Comparison of ENCODE assay signal across 24 cellular contexts in genomic region chr7:130868150-130868549, GRCh38.
DNase-seq lines count a peak whose midpoint lies in the region; ATAC-seq and TF ChIP-seq lines count a peak whose summit lies in the region.
"Had no signal": no experiment of that assay in that cellular context is flagged by ENCODE, and none has a peak within 500 bp of the region (broad histone marks: within the 10 kb centered on the region; RNA-seq: fewer than 3 reads in every experiment).

No MANE protein-coding gene starts in this region.

- peaks cover 21 to 73% of the 10 kb centered on the region in 2 experiments for H3K4me1 ChIP-seq in HCT116 (ENCODE audit: control insufficient read depth in 1 of 2, insufficient read depth in 2 of 2, low read length in 2 of 2)

- peaks cover 4% of the 10 kb centered on the region for H3K79me2 ChIP-seq in HCT116 (ENCODE audit: insufficient read depth, low read length)
- H3K79me2 ChIP-seq: hepatocyte had no signal

- BruUV-seq in HCT116 (replicated peaks; lab: Mats Ljungman, UMichigan) (no TSS peak), MCF 10A (replicated peaks; lab: Mats Ljungman, UMichigan) (no TSS peak)

- H3K9ac ChIP-seq in HCT116 (ENCODE audit: low read length), result no peak overlapping the region

- H3K9me3 ChIP-seq in HCT116 (ENCODE audit: control insufficient read depth in 1 of 2, insufficient read depth in 1 of 2, low read depth in 1 of 2, low read length in 2 of 2), result no peaks in the 10 kb centered on the region
- H3K9me3 ChIP-seq: tibial nerve had no signal

- no peak for TF ChIP-seq RAD21 in HCT116 (IDR thresholded peaks at IDR 0.05; ENCODE audit: low read depth)

- no peak overlapping the region for H3K4me3 ChIP-seq in HCT116 (replicated peaks in 1 of 2; ENCODE audit: low read depth in 1 of 2, low read length in 2 of 2)
- H3K4me3 ChIP-seq: cardiac muscle cell, hepatocyte, tibial nerve had no signal

- peaks cover 0 to 49% of the 10 kb centered on the region in 2 experiments; a peak in 2 of 4 replicates for H3K36me3 ChIP-seq in HCT116 (ENCODE audit: control insufficient read depth in 1 of 2, insufficient read depth in 2 of 2, low read length in 2 of 2)
- H3K36me3 ChIP-seq: cardiac muscle cell had no signal

- peaks cover 87% of the 10 kb centered on the region for H3K36me3 Mint-ChIP-seq in activated CD4-positive, alpha-beta memory T cell treated with anti-CD3 and anti-CD28 coated beads for 36 hours
- H3K36me3 Mint-ChIP-seq in activated CD4-positive, alpha-beta memory T cell treated with anti-CD3 and anti-CD28 coated beads, Interleukin-2, amount 10 ng/mL, durations not matched to agents 7 days and 5 days (ENCODE audit: low read depth), result peaks cover 90% of the 10 kb centered on the region
- H3K36me3 Mint-ChIP-seq in MCF 10A (ENCODE audit: insufficient read depth, unreplicated experiment) (peaks cover 96% of the 10 kb centered on the region), endothelial cell (ENCODE audit: low read depth, unreplicated experiment) (no peaks in the 10 kb centered on the region)

- H3K4me1 Mint-ChIP-seq in activated CD4-positive, alpha-beta memory T cell treated with anti-CD3 and anti-CD28 coated beads for 36 hours (ENCODE audit: low read depth), result peaks cover 14% of the 10 kb centered on the region
- peaks cover 4% of the 10 kb centered on the region for H3K4me1 Mint-ChIP-seq in activated CD4-positive, alpha-beta memory T cell treated with anti-CD3 and anti-CD28 coated beads, Interleukin-2, amount 10 ng/mL, durations not matched to agents 7 days and 5 days
- H3K4me1 Mint-ChIP-seq in MCF 10A (ENCODE audit: insufficient read depth, unreplicated experiment) (peaks cover 19% of the 10 kb centered on the region), endothelial cell (ENCODE audit: unreplicated experiment) (no peaks in the 10 kb centered on the region)

- TF ChIP-seq CTCF in HCT116 (IDR thresholded peaks at IDR 0.05 in 2 of 3, conservative IDR thresholded peaks at IDR 0.05 in 1 of 3; ENCODE audit: borderline replicate concordance in 1 of 3, insufficient read depth in 1 of 3, low read depth in 2 of 3, low read length in 2 of 3), result no peak
- TF ChIP-seq CTCF in MCF 10A (IDR thresholded peaks at IDR 0.05; ENCODE audit: unreplicated experiment), result no peak
- TF ChIP-seq CTCF in endothelial cell (IDR thresholded peaks at IDR 0.05; ENCODE audit: unreplicated experiment), result no peak

- H3K4me3 Mint-ChIP-seq in activated CD4-positive, alpha-beta memory T cell treated with anti-CD3 and anti-CD28 coated beads for 36 hours, result no peak overlapping the region
- no peak overlapping the region for H3K4me3 Mint-ChIP-seq in activated CD4-positive, alpha-beta memory T cell treated with anti-CD3 and anti-CD28 coated beads, Interleukin-2, amount 10 ng/mL, durations not matched to agents 7 days and 5 days
- H3K4me3 Mint-ChIP-seq in MCF 10A (ENCODE audit: unreplicated experiment) (no peak overlapping the region), endothelial cell (ENCODE audit: unreplicated experiment) (no peak overlapping the region)

- CTCF ChIA-PET in activated CD4-positive, alpha-beta memory T cell treated with anti-CD3 and anti-CD28 coated beads for 36 hours (lab: Charles Lee), result interaction anchor here (1.1 kb wide), 2 partner anchors 9 to 16 kb away, joined by 3 to 4 read pairs; no protein-coding TSS in a partner anchor
- CTCF ChIA-PET in activated CD4-positive, alpha-beta memory T cell treated with anti-CD3 and anti-CD28 coated beads, Interleukin-2, amount 10 ng/mL, durations not matched to agents 7 days and 5 days (lab: Charles Lee), result no interaction called here
- CTCF ChIA-PET in HCT116 (lab: Charles Lee), result interaction anchor here (1.1 kb wide), 1 partner anchor 72 kb away, joined by 6 read pairs; no protein-coding TSS in a partner anchor
- CTCF ChIA-PET in MCF 10A (lab: Yijun Ruan, JAX), result interaction anchor here (0.7 to 2.1 kb wide), 4 partner anchors 16 to 172 kb away, joined by 3 to 9 read pairs (median 6); no protein-coding TSS in a partner anchor

- H3K9me2 ChIP-seq in HCT116 (ENCODE audit: insufficient read depth), result no peaks in the 10 kb centered on the region

- H2AFZ ChIP-seq in HCT116 (ENCODE audit: low read depth, low read length, poor library complexity, severe bottlenecking), result no peak overlapping the region
- H2AFZ ChIP-seq: hepatocyte had no signal

- no peak for TF ChIP-seq POLR2A in HCT116 (IDR thresholded peaks at IDR 0.05; ENCODE audit: borderline replicate concordance, extremely low read depth, insufficient read depth, insufficient read length)

- DNase-seq in activated CD4-positive, alpha-beta memory T cell treated with anti-CD3 and anti-CD28 coated beads for 36 hours, result no peak
- DNase-seq in activated CD4-positive, alpha-beta memory T cell treated with anti-CD3 and anti-CD28 coated beads, Interleukin-2, amount 10 ng/mL, durations not matched to agents 7 days and 5 days, result no peak
- DNase-seq in HCT116 (ENCODE audit: low read depth, low spot score) (no peak), MCF 10A (ENCODE audit: unreplicated experiment) (no peak), mucosa of gallbladder (ENCODE audit: low spot score) (peak; percentile 87), H4 (ENCODE audit: low spot score) (no peak), OCI-M1 (lab: John Stamatoyannopoulos, UW) (no peak), endothelial cell (ENCODE audit: low spot score) (no peak)
- DNase-seq: activated CD4-positive, alpha-beta T cell treated with anti-CD3 and anti-CD28 coated beads for 4 hours; activated CD8-positive, alpha-beta memory T cell treated with anti-CD3 and anti-CD28 coated beads, Interleukin-2, amount 50 U/mL, for 4 hours; activated gamma-delta T cell treated with Interleukin-2 at 50 U/mL for 16 hours; amygdala; dermis blood vessel endothelial cell; GF-D8; MV-4-11; NCI-H1694; NCI-H2171 treated with DMSO at 0.1 percent for 48 hours; NCI-H526; small intestine; stimulated activated CD4-positive, alpha-beta T cell treated with anti-CD3 and anti-CD28 coated beads, Interleukin-2, amount 100 ng/mL, for 48 hours; stimulated activated naive CD8-positive, alpha-beta T cell treated with anti-CD3 and anti-CD28 coated beads, Interleukin-15, Interleukin-2, amounts not matched to agents 100 U/mL and 50 U/mL, for 24 hours had no signal

- H3K4me2 ChIP-seq in HCT116 (ENCODE audit: low read length), result no peak overlapping the region
- H3K4me2 ChIP-seq: hepatocyte had no signal

- no peaks in the 10 kb centered on the region for H3K27me3 Mint-ChIP-seq in activated CD4-positive, alpha-beta memory T cell treated with anti-CD3 and anti-CD28 coated beads for 36 hours
- no peaks in the 10 kb centered on the region for H3K27me3 Mint-ChIP-seq in activated CD4-positive, alpha-beta memory T cell treated with anti-CD3 and anti-CD28 coated beads, Interleukin-2, amount 10 ng/mL, durations not matched to agents 7 days and 5 days
- no peaks in the 10 kb centered on the region for H3K27me3 Mint-ChIP-seq in MCF 10A (ENCODE audit: insufficient read depth, unreplicated experiment)
- no peaks in the 10 kb centered on the region for H3K27me3 Mint-ChIP-seq in endothelial cell (ENCODE audit: unreplicated experiment)

- POLR2A ChIA-PET in activated CD4-positive, alpha-beta memory T cell treated with anti-CD3 and anti-CD28 coated beads for 36 hours (lab: Charles Lee), result interaction anchor here (0.9 kb wide), 1 partner anchor 17 kb away, joined by 3 read pairs; no protein-coding TSS in a partner anchor
- POLR2A ChIA-PET in activated CD4-positive, alpha-beta memory T cell treated with anti-CD3 and anti-CD28 coated beads, Interleukin-2, amount 10 ng/mL, durations not matched to agents 7 days and 5 days (lab: Charles Lee), result no interaction called here
- POLR2A ChIA-PET in HCT116 (lab: Charles Lee) (interaction anchor here (0.8 kb wide), 1 partner anchor 9 kb away, joined by 3 read pairs; no protein-coding TSS in a partner anchor), MCF 10A (lab: Yijun Ruan, JAX) (interaction anchor here (0.7 to 2.8 kb wide), 10 partner anchors 10 to 92 kb away, joined by 3 to 13 read pairs (median 4); no protein-coding TSS in a partner anchor)

- intact Hi-C loops in activated CD4-positive, alpha-beta memory T cell treated with anti-CD3 and anti-CD28 coated beads for 36 hours (cut with micrococcal nuclease), result no loop called here
- intact Hi-C loops in HCT116 (cut with micrococcal nuclease) (no loop called here), MCF 10A (cut with micrococcal nuclease) (no loop called here)

- no peaks in the 10 kb centered on the region for H3K27me3 ChIP-seq in HCT116 (ENCODE audit: insufficient read depth, low read length)
- H3K27me3 ChIP-seq: cardiac muscle cell, hepatocyte, tibial nerve had no signal

- peak; percentile 35 for ATAC-seq in HCT116
- ATAC-seq: stimulated activated naive CD8-positive, alpha-beta T cell treated with anti-CD3 and anti-CD28 coated beads, Interleukin-15, Interleukin-2, amounts not matched to agents 100 U/mL and 50 U/mL, for 24 hours had no signal

- RAD21 ChIA-PET in HCT116 (lab: Charles Lee; ENCODE audit: low non-redundant PET in 1 of 2, low total read pairs in 2 of 2, uncharacterized antibody in 2 of 2, unreplicated experiment in 2 of 2), result no interaction called here

- peak overlapping the region; percentile 10 for H3K27ac ChIP-seq in HCT116 (ENCODE audit: low read depth, low read length)
- H3K27ac ChIP-seq: cardiac muscle cell, hepatocyte, tibial nerve had no signal

- H3K27ac Mint-ChIP-seq in activated CD4-positive, alpha-beta memory T cell treated with anti-CD3 and anti-CD28 coated beads for 36 hours, result peak overlapping the region; percentile 55
- H3K27ac Mint-ChIP-seq in activated CD4-positive, alpha-beta memory T cell treated with anti-CD3 and anti-CD28 coated beads, Interleukin-2, amount 10 ng/mL, durations not matched to agents 7 days and 5 days, result no peak overlapping the region
- H3K27ac Mint-ChIP-seq in MCF 10A (ENCODE audit: low read depth, unreplicated experiment) (peak overlapping the region; percentile 0), endothelial cell (ENCODE audit: unreplicated experiment) (no peak overlapping the region)

- peaks cover 5% of the 10 kb centered on the region for H3K9me3 Mint-ChIP-seq in activated CD4-positive, alpha-beta memory T cell treated with anti-CD3 and anti-CD28 coated beads for 36 hours
- peaks cover 2% of the 10 kb centered on the region for H3K9me3 Mint-ChIP-seq in activated CD4-positive, alpha-beta memory T cell treated with anti-CD3 and anti-CD28 coated beads, Interleukin-2, amount 10 ng/mL, durations not matched to agents 7 days and 5 days
- H3K9me3 Mint-ChIP-seq in MCF 10A (ENCODE audit: unreplicated experiment) (no peaks in the 10 kb centered on the region), endothelial cell (ENCODE audit: unreplicated experiment) (no peaks in the 10 kb centered on the region)

- H4K20me1 ChIP-seq in HCT116 (ENCODE audit: insufficient read depth), result no peaks in the 10 kb centered on the region

TF ChIP-seq in HCT116, 20 proteins besides CTCF, POLR2A, EP300 and RAD21:
- TF ChIP-seq FOSL1 (IDR thresholded peaks at IDR 0.05; ENCODE audit: low read depth) (no peak), MAX (IDR thresholded peaks at IDR 0.05) (0 out of 2 replicates have a peak, but pooled peaks have one; percentile 11), TCF7L2 (IDR thresholded peaks at IDR 0.05; ENCODE audit: borderline replicate concordance, extremely low read depth, insufficient read depth, insufficient read length) (peak; percentile 38)

Comparison
In these comparisons a context has a peak if more than half of its experiments do, and no peak if none do; other contexts are left out.
1. H3K27ac Mint-ChIP-seq: peak in activated CD4-positive, alpha-beta memory T cell treated with anti-CD3 and anti-CD28 coated beads for 36 hours (single experiment) and MCF 10A (single experiment); none in activated CD4-positive, alpha-beta memory T cell treated with anti-CD3 and anti-CD28 coated beads, Interleukin-2, amount 10 ng/mL, durations not matched to agents 7 days and 5 days (single experiment) and endothelial cell (single experiment).